8 cellular contexts compared by ENCODE assay signal in the genomic region with DNA sequence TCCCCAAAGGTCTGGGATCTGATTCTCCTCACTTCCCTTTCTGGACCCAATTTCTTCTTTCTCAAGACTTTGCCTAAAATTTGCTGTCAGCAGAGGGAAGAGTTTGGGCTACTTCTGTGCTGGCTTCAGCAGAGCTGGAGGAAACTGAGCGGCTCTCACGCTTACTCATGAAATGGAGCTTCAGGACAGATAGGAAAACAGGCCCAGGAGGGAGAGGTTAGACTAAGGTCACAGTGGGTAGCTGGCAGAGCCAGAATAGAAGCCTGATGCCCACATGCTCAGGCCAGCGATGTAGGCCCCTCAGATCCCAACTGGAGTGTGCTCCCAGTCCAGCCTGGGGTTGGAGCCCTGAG. TPM values are rescaled to one million over a fixed set of nuclear protein-coding genes. Genes with fewer than 3 reads are reported as not detected.
A peak's percentile ranks its signal among the peaks of the same experiment; 100 is the strongest.
DNase-seq lines count a peak whose midpoint lies in the region; ATAC-seq and TF ChIP-seq lines count a peak whose summit lies in the region.

No MANE protein-coding gene starts in this region.

- no peaks in the 10 kb centered on the region for H3K79me1 ChIP-seq in H9 (ENCODE audit: insufficient read depth, low read depth, low read length, poor library complexity, severe bottlenecking)

- no peak overlapping the region for H4K8ac ChIP-seq in H9 (replicated peaks; ENCODE audit: insufficient read length, low read depth, low read length)

- H3K27ac Mint-ChIP-seq in H9 (peak overlapping the region in 2 of 3 experiments; percentile 92 to 95; a peak in 2 of 7 replicates), activated B cell treated with CpG ODN at 0.5 μM for 24 hours (no peak overlapping the region), glutamatergic neuron (ENCODE audit: unreplicated experiment) (peak overlapping the region; percentile 88)

- H3K4me1 Mint-ChIP-seq in H9 (peaks cover 11 to 13% of the 10 kb centered on the region in 2 experiments), activated B cell treated with CpG ODN at 0.5 μM for 24 hours (peaks cover 20% of the 10 kb centered on the region), glutamatergic neuron (ENCODE audit: low read depth, unreplicated experiment) (peaks cover 8% of the 10 kb centered on the region)

- CTCF ChIA-PET in AG04450 (lab: Charles Lee) (interaction anchor here (0.5 to 2.4 kb wide), 5 partner anchors 67 to 348 kb away, joined by 3 to 13 read pairs (median 6); no protein-coding TSS in a partner anchor), activated B cell treated with CpG ODN at 0.5 μM for 24 hours (lab: Charles Lee) (interaction anchor here (1.1 kb wide), 1 partner anchor 72 kb away, joined by 5 read pairs; no protein-coding TSS in a partner anchor)

- no CpG with 5 or more reads among the region's 3 CpGs for WGBS in H9 (ENCODE audit: extremely low coverage, insufficient read length, low lambda C conversion rate)
- WGBS in psoas muscle, 3 donors, result 0 to 2% (median 0%) methylated on average over 3 of the region's 3 CpGs

- H3K23me2 ChIP-seq in H9 (ENCODE audit: insufficient read length, low read depth, low read length, poor library complexity, severe bottlenecking), result peaks cover 6% of the 10 kb centered on the region

- H3K4me2 ChIP-seq in H9 (ENCODE audit: insufficient read depth, insufficient read length, low read length), result peak overlapping the region; percentile 92

- H3K36me3 ChIP-seq in psoas muscle (ENCODE audit: insufficient read depth in 1 of 2, low read depth in 1 of 2), result peaks cover 0 to 17% of the 10 kb centered on the region in 2 donors

- no peak overlapping the region for H2AK5ac ChIP-seq in H9 (ENCODE audit: insufficient read length, low read length)

- no peaks in the 10 kb centered on the region for H3K9me3 Mint-ChIP-seq in H9
- H3K9me3 Mint-ChIP-seq in activated B cell treated with CpG ODN at 0.5 μM for 24 hours, result no peaks in the 10 kb centered on the region
- H3K9me3 Mint-ChIP-seq in glutamatergic neuron (ENCODE audit: unreplicated experiment), result peaks cover 5% of the 10 kb centered on the region

- ATAC-seq in activated B cell treated with CpG ODN at 0.5 μM for 24 hours (ENCODE audit: low read depth) (no peak), psoas muscle (peak; percentile 46 to 72 (median 62))

- H3K36me3 Mint-ChIP-seq in H9 (ENCODE audit: insufficient read depth in 1 of 3, low read depth in 3 of 3), result peaks cover 5 to 18% (median 6%) of the 10 kb centered on the region in 3 experiments; a peak in 5 of 7 replicates
- peaks cover 12% of the 10 kb centered on the region for H3K36me3 Mint-ChIP-seq in activated B cell treated with CpG ODN at 0.5 μM for 24 hours (ENCODE audit: low read depth)
- H3K36me3 Mint-ChIP-seq in glutamatergic neuron (ENCODE audit: unreplicated experiment), result no peaks in the 10 kb centered on the region

- no peak overlapping the region for H3K27ac ChIP-seq in AG04450 (ENCODE audit: low read depth, low read length)
- H3K27ac ChIP-seq in H9 (ENCODE audit: insufficient read length, low read depth, low read length), result no peak overlapping the region
- H3K27ac ChIP-seq in psoas muscle, result peak overlapping the region; percentile 89

- H2BK20ac ChIP-seq in H9 (ENCODE audit: low read depth, low read length, poor library complexity, severe bottlenecking), result no peak overlapping the region

- H3K4ac ChIP-seq in H9 (ENCODE audit: low read depth, low read length), result no peak overlapping the region

- H3K27me3 ChIP-seq in AG04450 (ENCODE audit: control insufficient read depth, insufficient read depth, low read length), result no peaks in the 10 kb centered on the region
- H3K27me3 ChIP-seq in H9 (ENCODE audit: insufficient read depth, low read length), result no peaks in the 10 kb centered on the region
- no peaks in the 10 kb centered on the region for H3K27me3 ChIP-seq in psoas muscle (ENCODE audit: insufficient read depth in 3 of 3, low read length in 2 of 3)

- no peak overlapping the region for H2AFZ ChIP-seq in H9 (ENCODE audit: low read length)

- H3K79me2 ChIP-seq in H9 (ENCODE audit: insufficient read depth, low read length), result no peaks in the 10 kb centered on the region

- no peak overlapping the region for H4K91ac ChIP-seq in H9 (ENCODE audit: insufficient read length, low read depth, low read length)

- H4K20me1 ChIP-seq in H9 (ENCODE audit: control insufficient read depth, insufficient read depth, insufficient read length), result no peaks in the 10 kb centered on the region

- H2BK15ac ChIP-seq in H9 (ENCODE audit: low read depth, low read length), result no peak overlapping the region

- TF ChIP-seq CTCF in AG04450 (IDR thresholded peaks at IDR 0.05; ENCODE audit: low read depth, low read length) (no peak), H9 (conservative IDR thresholded peaks at IDR 0.05) (no peak), activated B cell treated with CpG ODN at 0.5 μM for 24 hours (IDR thresholded peaks at IDR 0.05) (no peak), glutamatergic neuron (IDR thresholded peaks at IDR 0.05; ENCODE audit: partially characterized antibody, unreplicated experiment) (no peak), psoas muscle (IDR thresholded peaks at IDR 0.05) (no peak)

- H3K14ac ChIP-seq in H9 (ENCODE audit: insufficient read depth, low read length), result no peak overlapping the region

- H3K23ac ChIP-seq in H9 (ENCODE audit: insufficient read length, low read depth, low read length), result no peak overlapping the region

- H3K4me3 ChIP-seq in AG04450 (ENCODE audit: low read depth, low read length), result peak overlapping the region; percentile 99
- H3K4me3 ChIP-seq in psoas muscle, result peak overlapping the region; percentile 95

- POLR2A ChIA-PET in AG04450 (lab: Yijun Ruan, JAX) (interaction anchor here (1.0 to 1.2 kb wide), 4 partner anchors 12 to 189 kb away, joined by 3 to 5 read pairs (median 4); no protein-coding TSS in a partner anchor), activated B cell treated with CpG ODN at 0.5 μM for 24 hours (lab: Charles Lee) (interaction anchor here (1.2 to 1.7 kb wide), 2 partner anchors 43 to 54 kb away, joined by 4 to 19 read pairs; partner anchors contain the start of gene CNOT1)

- no peak overlapping the region for H3T11ph ChIP-seq in H9 (ENCODE audit: low read length)

- no peak overlapping the region for H3K56ac ChIP-seq in H9 (ENCODE audit: insufficient read length, low read depth, low read length)

- no peak overlapping the region for H2BK5ac ChIP-seq in H9 (ENCODE audit: insufficient read length, low read length)

- intact Hi-C loops in activated B cell treated with CpG ODN at 0.5 μM for 24 hours (cut with micrococcal nuclease) (loop anchor here (1.0 to 5.0 kb wide), 3 partner anchors 50 to 292 kb away; partner anchors contain the start of genes GINS3 and GOT2), psoas muscle (cut with DNase I) (loop anchor here in 1 of 2 donors (2.0 to 5.0 kb wide), 2 partner anchors 49 to 68 kb away; no protein-coding TSS in a partner anchor)

- H3K4me3 Mint-ChIP-seq in H9 (peak overlapping the region; percentile 93 to 95), activated B cell treated with CpG ODN at 0.5 μM for 24 hours (peak overlapping the region; percentile 94), glutamatergic neuron (ENCODE audit: unreplicated experiment) (peak overlapping the region; percentile 97)

- H2BK12ac ChIP-seq in H9 (ENCODE audit: insufficient read length, low read depth, low read length), result no peak overlapping the region

- H4K5ac ChIP-seq in H9 (ENCODE audit: insufficient read length, low read depth, low read length), result no peak overlapping the region

- H3K9ac ChIP-seq in H9 (ENCODE audit: extremely low read depth, insufficient read length, low read length), result peak overlapping the region; percentile 70

- no peaks in the 10 kb centered on the region; the same call in 1 of the 2 replicates for H3K27me3 Mint-ChIP-seq in H9 (ENCODE audit: low read depth)
- no peaks in the 10 kb centered on the region for H3K27me3 Mint-ChIP-seq in activated B cell treated with CpG ODN at 0.5 μM for 24 hours
- H3K27me3 Mint-ChIP-seq in glutamatergic neuron (ENCODE audit: unreplicated experiment), result no peaks in the 10 kb centered on the region

- H3K9me3 ChIP-seq in AG04450 (ENCODE audit: control insufficient read depth, insufficient read depth, low read length) (peaks cover 8% of the 10 kb centered on the region; the same call in 1 of the 2 replicates), H9 (ENCODE audit: control insufficient read depth, low read depth, low read length) (no peaks in the 10 kb centered on the region), psoas muscle (no peaks in the 10 kb centered on the region)

- DNase-seq in AG04450 (ENCODE audit: low read depth, low spot score) (no peak), H9 (no peak), activated B cell treated with CpG ODN at 0.5 μM for 24 hours (no peak), glutamatergic neuron (no peak), psoas muscle (no peak), DMS79 treated with DMSO at 0.1 percent for 48 hours (lab: John Stamatoyannopoulos, UW) (no peak), NCI-H2107 (lab: John Stamatoyannopoulos, UW) (no peak), OCI-M1 (lab: John Stamatoyannopoulos, UW) (no peak)

- H3K18ac ChIP-seq in H9 (ENCODE audit: insufficient read length, low read depth, low read length), result no peak overlapping the region

- no peaks in the 10 kb centered on the region; the same call in 1 of the 2 replicates for H3K4me1 ChIP-seq in H9 (ENCODE audit: insufficient read depth, low read length)
- peaks cover 10% of the 10 kb centered on the region for H3K4me1 ChIP-seq in psoas muscle

- H2BK120ac ChIP-seq in H9 (ENCODE audit: low read depth, low read length, poor library complexity, severe bottlenecking), result no peak overlapping the region

RNA-seq across cellular contexts. Expression of gene SLC38A7, which starts 0.6 kb away (rescaled TPM):
- polyA plus RNA-seq in AG04450 (2011; rRNA removed) (11.7 and 15.0 TPM in 2 replicates), psoas muscle (10 to 100 TPM in 1 of 3 donors, 1 to 10 TPM in 2; 4.3 to 11.7 (median 8.9) TPM)
- 34.1 and 46.9 TPM in 2 replicates for polyA minus RNA-seq in AG04450 (2011; rRNA and poly(A)+ RNA removed)
- total RNA-seq in H9 (2021) (25.0 and 26.6 TPM in 2 replicates), activated B cell treated with CpG ODN at 0.5 μM for 24 hours (14.5 and 18.8 TPM in 2 replicates), glutamatergic neuron (ENCODE audit: unreplicated experiment) (52.9 TPM), psoas muscle (10 to 100 TPM in 1 of 4 donors, 1 to 10 TPM in 3; 6.6 to 12.6 (median 8.2) TPM)

RNA-seq across cellular contexts. Expression of gene GOT2, which starts 50.1 kb away (rescaled TPM):
- polyA plus RNA-seq in AG04450 (2011; rRNA removed) (98.2 and 99.8 TPM in 2 replicates), psoas muscle (100 to 1,000 TPM; 129 to 238 (median 215) TPM)
- polyA minus RNA-seq in AG04450 (2011; rRNA and poly(A)+ RNA removed), result 88.8 and 89.2 TPM in 2 replicates
- total RNA-seq in H9 (2021) (144 and 148 TPM in 2 replicates), activated B cell treated with CpG ODN at 0.5 μM for 24 hours (53.6 and 59.2 TPM in 2 replicates), glutamatergic neuron (ENCODE audit: unreplicated experiment) (92.5 TPM), psoas muscle (100 to 1,000 TPM; 183 to 396 (median 274) TPM)

RNA-seq across cellular contexts. Expression of gene CNOT1, which starts 54.4 kb away (rescaled TPM):
- 151 and 195 TPM in 2 replicates for polyA plus RNA-seq in AG04450 (2011; rRNA removed)
- polyA minus RNA-seq in AG04450 (2011; rRNA and poly(A)+ RNA removed), result 672 and 771 TPM in 2 replicates
- 314 and 328 TPM in 2 replicates for total RNA-seq in H9 (2021)
- total RNA-seq in activated B cell treated with CpG ODN at 0.5 μM for 24 hours, result 243 and 266 TPM in 2 replicates
- total RNA-seq in glutamatergic neuron (ENCODE audit: unreplicated experiment), result 165 TPM
- total RNA-seq in psoas muscle, result 100 to 1,000 TPM in 1 of 4 donors, 10 to 100 TPM in 3; 70.9 to 112 (median 90.0) TPM
- 10 to 100 TPM; 57.6 to 90.4 (median 75.8) TPM for polyA plus RNA-seq in psoas muscle
